Comparison of ENCODE assay signal across 10 cellular contexts in the genomic region with DNA sequence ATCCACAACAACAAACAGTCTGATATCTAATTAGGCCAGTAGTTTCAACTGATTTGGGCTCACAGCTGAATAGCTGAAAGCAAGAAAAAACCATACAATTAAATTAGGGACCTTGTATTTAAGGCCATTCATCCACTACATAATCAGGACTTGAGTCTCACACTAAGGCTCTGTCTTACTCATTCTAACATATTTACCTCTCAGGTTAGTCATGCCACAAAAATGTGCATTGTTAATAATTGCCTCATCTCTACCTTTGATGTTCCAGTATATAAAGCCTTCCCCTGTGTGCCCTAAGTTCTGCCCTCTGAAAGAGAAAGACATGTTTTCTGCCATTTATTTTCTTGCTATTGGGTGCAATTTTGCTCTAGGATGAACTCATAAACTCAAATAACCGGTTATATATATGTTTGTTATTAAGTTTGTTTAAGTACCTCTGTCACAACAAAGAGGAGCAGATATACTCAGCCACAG. TPM values are rescaled to one million over a fixed set of nuclear protein-coding genes. Genes with fewer than 3 reads are reported as not detected.
DNase-seq lines count a peak whose midpoint lies in the region; ATAC-seq and TF ChIP-seq lines count a peak whose summit lies in the region.
"Had no signal": no experiment of that assay in that cellular context is flagged by ENCODE, and none has a peak within 500 bp of the region (broad histone marks: within the 10 kb centered on the region; RNA-seq: fewer than 3 reads in every experiment).

No MANE protein-coding gene starts in this region.

- 50 to 52% methylated on average over 1 of the region's 1 CpG for whole genome bisulfite sequencing in esophagus squamous epithelium, 2 donors

- TF ChIP-seq POLR2A in esophagus squamous epithelium (IDR thresholded peaks at IDR 0.05), result no peak

- intact Hi-C loops in esophagus squamous epithelium (cut with DNase I), result no loop called here

- H3K27ac ChIP-seq in RWPE2 (ENCODE audit: poor library complexity, severe bottlenecking), result peak overlapping the region; percentile 93
- peak overlapping the region; percentile 31 to 72 (median 42) for H3K27ac ChIP-seq in esophagus squamous epithelium

- H3K27me3 ChIP-seq in RWPE2 (ENCODE audit: insufficient read depth, poor library complexity, severe bottlenecking), result no peaks in the 10 kb centered on the region
- no peaks in the 10 kb centered on the region for H3K27me3 ChIP-seq in esophagus squamous epithelium

- H3K9me3 ChIP-seq in RWPE2 (ENCODE audit: severe bottlenecking) (peaks cover 1% of the 10 kb centered on the region), esophagus squamous epithelium (no peaks in the 10 kb centered on the region)

- ATAC-seq in GM18861 (IDR thresholded peaks at IDR 0.05; ENCODE audit: unreplicated experiment) (peak; percentile 44), RWPE2 (ENCODE audit: low read depth) (peak; percentile 83), HG02840 (IDR thresholded peaks at IDR 0.05; ENCODE audit: low FRiP score, unreplicated experiment) (no peak)

- TF ChIP-seq CTCF in RWPE2 (IDR thresholded peaks at IDR 0.05; ENCODE audit: poor library complexity, severe bottlenecking) (no peak), esophagus squamous epithelium (IDR thresholded peaks at IDR 0.05) (no peak)

- DNase-seq in RWPE2 (ENCODE audit: low spot score) (no peak), esophagus squamous epithelium (lab: John Stamatoyannopoulos, UW) (no peak), renal cortical epithelial cell (ENCODE audit: low read depth) (peak; percentile 100), NCI-H2107 (lab: John Stamatoyannopoulos, UW) (no peak), NAMALWA (ENCODE audit: low spot score) (no peak)
- DNase-seq in stimulated activated CD4-positive, alpha-beta T cell treated with anti-CD3 and anti-CD28 coated beads, Interleukin-4, amount 100 ng/mL, for 4 hours, result no peak
- DNase-seq: central memory CD4-positive, alpha-beta T cell; T1000 had no signal

- H3K4me3 ChIP-seq in RWPE2 (ENCODE audit: severe bottlenecking) (no peak overlapping the region), esophagus squamous epithelium (no peak overlapping the region)

- H3K36me3 ChIP-seq in RWPE2 (ENCODE audit: low read depth), result no peaks in the 10 kb centered on the region
- no peaks in the 10 kb centered on the region for H3K36me3 ChIP-seq in esophagus squamous epithelium

- H3K4me1 ChIP-seq in RWPE2 (ENCODE audit: insufficient read depth, poor library complexity, severe bottlenecking) (peaks cover 36% of the 10 kb centered on the region), esophagus squamous epithelium (peaks cover 6 to 39% (median 8%) of the 10 kb centered on the region in 3 donors)

RNA-seq across cellular contexts. Expression of a gene that starts 5.3 kb away (rescaled TPM):
- 10 to 100 TPM; 40.1 to 56.4 (median 43.9) TPM for total RNA-seq in esophagus squamous epithelium
- 59.0 and 80.1 TPM in 2 replicates for total RNA-seq in renal cortical epithelial cell
